1 cellular context compared by ENCODE assay signal in the genomic region with DNA sequence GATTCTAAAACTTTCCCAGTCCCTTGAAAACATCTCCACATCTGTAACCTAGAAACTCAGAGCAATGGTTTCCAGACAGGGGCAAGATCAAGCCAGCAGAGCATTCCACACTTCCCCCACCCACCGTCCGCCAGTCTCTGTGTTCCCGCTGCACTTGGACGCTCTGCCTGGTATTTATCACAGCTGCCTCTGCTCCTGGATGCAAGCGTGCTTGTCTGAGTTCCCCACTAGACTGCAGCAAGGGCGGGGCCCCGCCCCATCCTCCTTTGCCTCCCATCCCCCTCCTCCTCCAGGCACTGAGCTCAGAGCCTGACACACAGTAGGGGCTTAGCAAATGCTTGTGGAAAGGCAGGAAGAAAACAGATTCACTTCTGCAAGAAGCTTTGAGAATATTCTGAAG.
TF ChIP-seq lines count a peak whose summit lies in the region.

No MANE protein-coding gene starts in this region.

TF ChIP-seq in GM23338, 12 proteins besides CTCF, POLR2A, EP300 and RAD21 (continued from another document):
- TF ChIP-seq, protein P1, sequence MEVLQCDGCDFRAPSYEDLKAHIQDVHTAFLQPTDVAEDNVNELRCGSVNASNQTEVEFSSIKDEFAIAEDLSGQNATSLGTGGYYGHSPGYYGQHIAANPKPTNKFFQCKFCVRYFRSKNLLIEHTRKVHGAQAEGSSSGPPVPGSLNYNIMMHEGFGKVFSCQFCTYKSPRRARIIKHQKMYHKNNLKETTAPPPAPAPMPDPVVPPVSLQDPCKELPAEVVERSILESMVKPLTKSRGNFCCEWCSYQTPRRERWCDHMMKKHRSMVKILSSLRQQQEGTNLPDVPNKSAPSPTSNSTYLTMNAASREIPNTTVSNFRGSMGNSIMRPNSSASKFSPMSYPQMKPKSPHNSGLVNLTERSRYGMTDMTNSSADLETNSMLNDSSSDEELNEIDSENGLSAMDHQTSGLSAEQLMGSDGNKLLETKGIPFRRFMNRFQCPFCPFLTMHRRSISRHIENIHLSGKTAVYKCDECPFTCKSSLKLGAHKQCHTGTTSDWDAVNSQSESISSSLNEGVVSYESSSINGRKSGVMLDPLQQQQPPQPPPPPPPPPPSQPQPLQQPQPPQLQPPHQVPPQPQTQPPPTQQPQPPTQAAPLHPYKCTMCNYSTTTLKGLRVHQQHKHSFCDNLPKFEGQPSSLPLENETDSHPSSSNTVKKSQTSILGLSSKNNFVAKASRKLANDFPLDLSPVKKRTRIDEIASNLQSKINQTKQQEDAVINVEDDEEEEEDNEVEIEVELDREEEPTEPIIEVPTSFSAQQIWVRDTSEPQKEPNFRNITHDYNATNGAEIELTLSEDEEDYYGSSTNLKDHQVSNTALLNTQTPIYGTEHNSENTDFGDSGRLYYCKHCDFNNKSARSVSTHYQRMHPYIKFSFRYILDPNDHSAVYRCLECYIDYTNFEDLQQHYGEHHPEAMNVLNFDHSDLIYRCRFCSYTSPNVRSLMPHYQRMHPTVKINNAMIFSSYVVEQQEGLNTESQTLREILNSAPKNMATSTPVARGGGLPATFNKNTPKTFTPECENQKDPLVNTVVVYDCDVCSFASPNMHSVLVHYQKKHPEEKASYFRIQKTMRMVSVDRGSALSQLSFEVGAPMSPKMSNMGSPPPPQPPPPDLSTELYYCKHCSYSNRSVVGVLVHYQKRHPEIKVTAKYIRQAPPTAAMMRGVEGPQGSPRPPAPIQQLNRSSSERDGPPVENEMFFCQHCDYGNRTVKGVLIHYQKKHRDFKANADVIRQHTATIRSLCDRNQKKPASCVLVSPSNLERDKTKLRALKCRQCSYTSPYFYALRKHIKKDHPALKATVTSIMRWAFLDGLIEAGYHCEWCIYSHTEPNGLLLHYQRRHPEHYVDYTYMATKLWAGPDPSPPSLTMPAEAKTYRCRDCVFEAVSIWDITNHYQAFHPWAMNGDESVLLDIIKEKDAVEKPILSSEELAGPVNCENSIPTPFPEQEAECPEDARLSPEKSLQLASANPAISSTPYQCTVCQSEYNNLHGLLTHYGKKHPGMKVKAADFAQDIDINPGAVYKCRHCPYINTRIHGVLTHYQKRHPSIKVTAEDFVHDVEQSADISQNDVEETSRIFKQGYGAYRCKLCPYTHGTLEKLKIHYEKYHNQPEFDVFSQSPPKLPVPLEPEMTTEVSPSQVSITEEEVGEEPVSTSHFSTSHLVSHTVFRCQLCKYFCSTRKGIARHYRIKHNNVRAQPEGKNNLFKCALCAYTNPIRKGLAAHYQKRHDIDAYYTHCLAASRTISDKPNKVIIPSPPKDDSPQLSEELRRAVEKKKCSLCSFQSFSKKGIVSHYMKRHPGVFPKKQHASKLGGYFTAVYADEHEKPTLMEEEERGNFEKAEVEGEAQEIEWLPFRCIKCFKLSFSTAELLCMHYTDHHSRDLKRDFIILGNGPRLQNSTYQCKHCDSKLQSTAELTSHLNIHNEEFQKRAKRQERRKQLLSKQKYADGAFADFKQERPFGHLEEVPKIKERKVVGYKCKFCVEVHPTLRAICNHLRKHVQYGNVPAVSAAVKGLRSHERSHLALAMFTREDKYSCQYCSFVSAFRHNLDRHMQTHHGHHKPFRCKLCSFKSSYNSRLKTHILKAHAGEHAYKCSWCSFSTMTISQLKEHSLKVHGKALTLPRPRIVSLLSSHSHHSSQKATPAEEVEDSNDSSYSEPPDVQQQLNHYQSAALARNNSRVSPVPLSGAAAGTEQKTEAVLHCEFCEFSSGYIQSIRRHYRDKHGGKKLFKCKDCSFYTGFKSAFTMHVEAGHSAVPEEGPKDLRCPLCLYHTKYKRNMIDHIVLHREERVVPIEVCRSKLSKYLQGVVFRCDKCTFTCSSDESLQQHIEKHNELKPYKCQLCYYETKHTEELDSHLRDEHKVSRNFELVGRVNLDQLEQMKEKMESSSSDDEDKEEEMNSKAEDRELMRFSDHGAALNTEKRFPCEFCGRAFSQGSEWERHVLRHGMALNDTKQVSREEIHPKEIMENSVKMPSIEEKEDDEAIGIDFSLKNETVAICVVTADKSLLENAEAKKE (CRISPR knock-in tag; IDR thresholded peaks at IDR 0.05): no peak
- no peak for TF ChIP-seq JUNB (IDR thresholded peaks at IDR 0.05; ENCODE audit: unreplicated experiment)
- TF ChIP-seq ZNF331 (CRISPR knock-in tag; IDR thresholded peaks at IDR 0.05; ENCODE audit: low read depth): no peak
- TF ChIP-seq, protein P2, sequence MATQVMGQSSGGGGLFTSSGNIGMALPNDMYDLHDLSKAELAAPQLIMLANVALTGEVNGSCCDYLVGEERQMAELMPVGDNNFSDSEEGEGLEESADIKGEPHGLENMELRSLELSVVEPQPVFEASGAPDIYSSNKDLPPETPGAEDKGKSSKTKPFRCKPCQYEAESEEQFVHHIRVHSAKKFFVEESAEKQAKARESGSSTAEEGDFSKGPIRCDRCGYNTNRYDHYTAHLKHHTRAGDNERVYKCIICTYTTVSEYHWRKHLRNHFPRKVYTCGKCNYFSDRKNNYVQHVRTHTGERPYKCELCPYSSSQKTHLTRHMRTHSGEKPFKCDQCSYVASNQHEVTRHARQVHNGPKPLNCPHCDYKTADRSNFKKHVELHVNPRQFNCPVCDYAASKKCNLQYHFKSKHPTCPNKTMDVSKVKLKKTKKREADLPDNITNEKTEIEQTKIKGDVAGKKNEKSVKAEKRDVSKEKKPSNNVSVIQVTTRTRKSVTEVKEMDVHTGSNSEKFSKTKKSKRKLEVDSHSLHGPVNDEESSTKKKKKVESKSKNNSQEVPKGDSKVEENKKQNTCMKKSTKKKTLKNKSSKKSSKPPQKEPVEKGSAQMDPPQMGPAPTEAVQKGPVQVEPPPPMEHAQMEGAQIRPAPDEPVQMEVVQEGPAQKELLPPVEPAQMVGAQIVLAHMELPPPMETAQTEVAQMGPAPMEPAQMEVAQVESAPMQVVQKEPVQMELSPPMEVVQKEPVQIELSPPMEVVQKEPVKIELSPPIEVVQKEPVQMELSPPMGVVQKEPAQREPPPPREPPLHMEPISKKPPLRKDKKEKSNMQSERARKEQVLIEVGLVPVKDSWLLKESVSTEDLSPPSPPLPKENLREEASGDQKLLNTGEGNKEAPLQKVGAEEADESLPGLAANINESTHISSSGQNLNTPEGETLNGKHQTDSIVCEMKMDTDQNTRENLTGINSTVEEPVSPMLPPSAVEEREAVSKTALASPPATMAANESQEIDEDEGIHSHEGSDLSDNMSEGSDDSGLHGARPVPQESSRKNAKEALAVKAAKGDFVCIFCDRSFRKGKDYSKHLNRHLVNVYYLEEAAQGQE (IDR thresholded peaks at IDR 0.05; ENCODE audit: unreplicated experiment): no peak
- TF ChIP-seq, protein P3, sequence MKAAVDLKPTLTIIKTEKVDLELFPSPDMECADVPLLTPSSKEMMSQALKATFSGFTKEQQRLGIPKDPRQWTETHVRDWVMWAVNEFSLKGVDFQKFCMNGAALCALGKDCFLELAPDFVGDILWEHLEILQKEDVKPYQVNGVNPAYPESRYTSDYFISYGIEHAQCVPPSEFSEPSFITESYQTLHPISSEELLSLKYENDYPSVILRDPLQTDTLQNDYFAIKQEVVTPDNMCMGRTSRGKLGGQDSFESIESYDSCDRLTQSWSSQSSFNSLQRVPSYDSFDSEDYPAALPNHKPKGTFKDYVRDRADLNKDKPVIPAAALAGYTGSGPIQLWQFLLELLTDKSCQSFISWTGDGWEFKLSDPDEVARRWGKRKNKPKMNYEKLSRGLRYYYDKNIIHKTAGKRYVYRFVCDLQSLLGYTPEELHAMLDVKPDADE (IDR thresholded peaks at IDR 0.05): no peak
- TF ChIP-seq EZH2 (IDR thresholded peaks at IDR 0.05; ENCODE audit: low read depth, unreplicated experiment): no peak
- no peak for TF ChIP-seq CREB1 (CRISPR knock-in tag; IDR thresholded peaks at IDR 0.05; ENCODE audit: low read depth)
- TF ChIP-seq EZH2phosphoT487 (IDR thresholded peaks at IDR 0.05; ENCODE audit: unreplicated experiment): no peak
- no peak for TF ChIP-seq NANOG (IDR thresholded peaks at IDR 0.05; ENCODE audit: borderline replicate concordance)
